2 cellular contexts compared by ENCODE assay signal in the genomic region with DNA sequence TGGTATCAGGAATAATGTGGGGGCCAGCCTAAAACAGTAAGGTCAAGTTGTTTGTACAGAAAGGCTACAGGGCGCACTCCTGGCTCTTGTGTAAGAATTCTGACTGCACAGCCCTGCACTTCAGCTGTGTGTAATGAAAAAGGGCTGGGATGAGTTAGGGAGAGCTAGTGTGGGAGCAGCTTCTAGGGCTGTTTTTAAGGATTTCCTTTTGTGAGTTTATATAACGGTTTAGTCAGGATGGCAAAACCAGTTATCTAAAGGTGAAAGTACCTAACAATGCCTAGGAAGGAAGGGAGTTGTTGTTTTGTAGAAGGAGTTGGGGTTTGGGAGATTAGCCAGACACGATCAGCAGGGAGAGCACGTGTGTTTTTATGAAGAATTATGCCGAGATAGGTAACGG. TPM values are rescaled to one million over a fixed set of nuclear protein-coding genes. Genes with fewer than 3 reads are reported as not detected.
"Had no signal": no experiment of that assay in that cellular context is flagged by ENCODE, and none has a peak within 500 bp of the region (broad histone marks: within the 10 kb centered on the region; RNA-seq: fewer than 3 reads in every experiment).

No MANE protein-coding gene starts in this region.

RNA-seq across cellular contexts. Expression of gene ALPK2, which starts 14.7 kb away (rescaled TPM):
- total RNA-seq: dermis microvascular lymphatic vessel endothelial cell had no signal
- polyA plus RNA-seq: mammary epithelial cell had no signal
